Comparison of ENCODE assay signal across 14 cellular contexts in genomic region chr4:168784786-168785461, GRCh38.
DNase-seq lines count a peak whose midpoint lies in the region; ATAC-seq, FAIRE-seq and TF ChIP-seq lines count a peak whose summit lies in the region.
"Had no signal": no experiment of that assay in that cellular context is flagged by ENCODE, and none has a peak within 500 bp of the region (broad histone marks: within the 10 kb centered on the region; RNA-seq: fewer than 3 reads in every experiment).

No MANE protein-coding gene starts in this region.

- no peak overlapping the region for H3K56ac ChIP-seq in IMR-90 (ENCODE audit: extremely low read depth, insufficient read depth, low read length)

- in situ Hi-C loops in IMR-90 (cut with MboI; ENCODE audit: low sequenced_read_pairs): no loop called here
- in situ Hi-C loops in mammary epithelial cell (cut with MboI; ENCODE audit: low sequenced_read_pairs in 2 of 2): no loop called here

- H2BK20ac ChIP-seq in IMR-90 (ENCODE audit: low read depth, low read length): no peak overlapping the region

- no peak for FAIRE-seq in D721Med (lab: Jason Lieb, UNC)

- no peak overlapping the region for H2AK5ac ChIP-seq in IMR-90 (ENCODE audit: low read depth, low read length)

- no peaks in the 10 kb centered on the region for H3K27me3 ChIP-seq in IMR-90 (ENCODE audit: control insufficient read depth, insufficient read depth, low read length)
- no peaks in the 10 kb centered on the region for H3K27me3 ChIP-seq in mammary epithelial cell (ENCODE audit: insufficient read depth, low read length)
- no peaks in the 10 kb centered on the region for H3K27me3 ChIP-seq in left lung
- H3K27me3 ChIP-seq in stomach: no peaks in the 10 kb centered on the region
- H3K27me3 ChIP-seq: BLaER1 had no signal

- H3K23ac ChIP-seq in IMR-90 (ENCODE audit: low read depth, low read length): no peak overlapping the region

- 0 out of 2 replicates have a peak overlapping the region, but pooled peaks have one; percentile 19 for H3K14ac ChIP-seq in IMR-90 (replicated peaks; ENCODE audit: low read depth, low read length)

- H2AK9ac ChIP-seq in IMR-90 (replicated peaks; ENCODE audit: low read depth, low read length, poor library complexity): no peak overlapping the region

- no peak overlapping the region for H2BK15ac ChIP-seq in IMR-90 (ENCODE audit: low read depth, low read length)

- intact Hi-C loops in IMR-90 (cut with micrococcal nuclease): no loop called here
- intact Hi-C loops in mammary epithelial cell (cut with micrococcal nuclease): loop anchor here (1.0 to 2.0 kb wide), 3 partner anchors 26 to 73 kb away; no protein-coding TSS in a partner anchor
- intact Hi-C loops in left lung (cut with DNase I): no loop called here
- intact Hi-C loops in stomach (cut with DNase I; ENCODE audit: low total_unique reads): no loop called here

- CTCF ChIA-PET in IMR-90 (lab: Yijun Ruan, JAX): interaction anchor here (0.6 kb wide), 1 partner anchor 10 kb away, joined by 3 read pairs; no protein-coding TSS in a partner anchor
- CTCF ChIA-PET in mammary epithelial cell (lab: Charles Lee; ENCODE audit: low non-redundant PET): interaction anchor here (0.6 kb wide), 1 partner anchor 47 kb away, joined by 17 read pairs; no protein-coding TSS in a partner anchor

- no peak overlapping the region; the same call in 1 of the 2 replicates for H4K91ac ChIP-seq in IMR-90 (ENCODE audit: insufficient read depth, low read depth, low read length)

- H3K9me3 ChIP-seq in IMR-90 (ENCODE audit: control insufficient read depth, insufficient read depth, low read length): peaks cover 3% of the 10 kb centered on the region
- peaks cover 3% of the 10 kb centered on the region for H3K9me3 ChIP-seq in mammary epithelial cell (replicated peaks; ENCODE audit: insufficient read depth, low read length)
- H3K9me3 ChIP-seq in left lung: no peaks in the 10 kb centered on the region
- H3K9me3 ChIP-seq in stomach: no peaks in the 10 kb centered on the region
- H3K9me3 ChIP-seq: BLaER1 had no signal

- no peaks in the 10 kb centered on the region for H3K79me1 ChIP-seq in IMR-90 (ENCODE audit: low read depth in 1 of 2, low read length in 2 of 2)

- dilution Hi-C loops in IMR-90 (cut with HindIII; ENCODE audit: low sequenced_read_pairs, unreplicated experiment) (no loop called here), mammary epithelial cell (cut with HindIII; ENCODE audit: low sequenced_read_pairs) (loop anchor here (5.0 kb wide), 1 partner anchor 57 kb away; no protein-coding TSS in a partner anchor)

- TF ChIP-seq POLR2A in IMR-90 (IDR thresholded peaks at IDR 0.05; ENCODE audit: low read depth, low read length): no peak
- TF ChIP-seq POLR2A in stomach (IDR thresholded peaks at IDR 0.05): no peak

- H3K9me1 ChIP-seq in IMR-90 (ENCODE audit: insufficient read depth, low read length): peaks cover 4% of the 10 kb centered on the region; the same call in 1 of the 2 replicates

- 100% methylated on average over 4 of the region's 10 CpGs; no CpG with 5 or more reads in 1 of the 2 experiments for WGBS in IMR-90 (ENCODE audit: extremely low coverage in 2 of 2, insufficient read length in 1 of 2), 2 experiments
- 7% methylated on average over 10 of the region's 10 CpGs for WGBS in mammary epithelial cell (ENCODE audit: low coverage, missing lambda C conversion rate)
- 68 to 79% (median 72%) methylated on average over 10 of the region's 10 CpGs for WGBS in stomach, 5 donors

- DNase-seq in IMR-90 (no peak), mammary epithelial cell (peak; percentile 95), left lung (no peak), stomach (peak; percentile 61), SK-N-DZ (ENCODE audit: low spot score) (no peak), D721Med (ENCODE audit: insufficient read length, low spot score) (no peak)
- DNase-seq: midbrain; NCI-H2081 treated with DMSO at 0.1 percent for 48 hours; stimulated activated CD4-positive, alpha-beta T cell treated with anti-CD3 and anti-CD28 coated beads, Interleukin-4, amount 100 ng/mL, for 4 hours had no signal

- no peak overlapping the region for H3K4ac ChIP-seq in IMR-90 (ENCODE audit: low read depth, low read length)

- H2BK120ac ChIP-seq in IMR-90 (ENCODE audit: low read depth, low read length): no peak overlapping the region

- H3K36me3 ChIP-seq in IMR-90 (ENCODE audit: control insufficient read depth, insufficient read depth, low read length): no peaks in the 10 kb centered on the region
- H3K36me3 ChIP-seq in mammary epithelial cell (ENCODE audit: insufficient read depth, low read length): no peaks in the 10 kb centered on the region
- no peaks in the 10 kb centered on the region for H3K36me3 ChIP-seq in left lung
- H3K36me3 ChIP-seq in stomach: no peaks in the 10 kb centered on the region
- H3K36me3 ChIP-seq: BLaER1 had no signal

- no peak for TF ChIP-seq EP300 in stomach (IDR thresholded peaks at IDR 0.05)

- no TSS peak for BruUV-seq in IMR-90 (replicated peaks; lab: Mats Ljungman, UMichigan)
- BruUV-seq in mammary epithelial cell (replicated peaks; lab: Mats Ljungman, UMichigan): TSS peak; percentile 22

- H3K27ac ChIP-seq in IMR-90 (ENCODE audit: insufficient read depth, low read length) (no peak overlapping the region), mammary epithelial cell (ENCODE audit: insufficient read depth, low read depth, low read length) (peak overlapping the region; percentile 91), left lung (no peak overlapping the region), stomach (no peak overlapping the region)
- H3K27ac ChIP-seq: BLaER1, VCaP had no signal

- ATAC-seq in IMR-90 (ENCODE audit: low read depth) (no peak), left lung (peak; percentile 72), HG03039 (IDR thresholded peaks at IDR 0.05; ENCODE audit: unreplicated experiment) (no peak), GM18520 (IDR thresholded peaks at IDR 0.05; ENCODE audit: unreplicated experiment) (no peak)
- ATAC-seq: stimulated activated memory B cell treated with anti-CD40 and anti-IgM and Interleukin-4, amounts not matched to agents 10 μg/mL and 1 μg/mL and 100 μg/mL, for 72 hours had no signal

- H3K18ac ChIP-seq in IMR-90 (ENCODE audit: low read depth, low read length): no peak overlapping the region

- H2BK5ac ChIP-seq in IMR-90 (ENCODE audit: low read depth, low read length, poor library complexity, severe bottlenecking): no peak overlapping the region

- H4K8ac ChIP-seq in IMR-90 (ENCODE audit: low read depth in 2 of 2, low read length in 2 of 2): no peak overlapping the region

- no peak overlapping the region for H3K4me3 ChIP-seq in IMR-90 (ENCODE audit: insufficient read depth, low read depth, low read length)
- peak overlapping the region; percentile 8 to 17 (median 12) for H3K4me3 ChIP-seq in mammary epithelial cell (replicated peaks in 1 of 3; ENCODE audit: insufficient read depth in 1 of 3, low read depth in 2 of 3, low read length in 3 of 3)
- no peak overlapping the region for H3K4me3 ChIP-seq in left lung
- no peak overlapping the region for H3K4me3 ChIP-seq in stomach
- H3K4me3 ChIP-seq: BLaER1 had no signal

- H4K5ac ChIP-seq in IMR-90 (ENCODE audit: low read depth, low read length): no peak overlapping the region

- no peak for TF ChIP-seq RAD21 in IMR-90 (IDR thresholded peaks at IDR 0.05; ENCODE audit: low read length)

- H3K4me2 ChIP-seq in IMR-90 (ENCODE audit: low read depth, low read length) (no peak overlapping the region), mammary epithelial cell (ENCODE audit: insufficient read depth, low read depth, low read length) (peak overlapping the region; percentile 73)
- H3K4me2 ChIP-seq: BLaER1 had no signal

- no peak overlapping the region for H2AFZ ChIP-seq in IMR-90 (replicated peaks; ENCODE audit: low read length, poor library complexity)
- peak overlapping the region; percentile 89 for H2AFZ ChIP-seq in mammary epithelial cell (ENCODE audit: low read depth, low read length)

- H3K4me1 ChIP-seq in IMR-90 (ENCODE audit: control insufficient read depth, insufficient read depth, low read length) (no peaks in the 10 kb centered on the region), mammary epithelial cell (ENCODE audit: insufficient read depth, low read length) (peaks cover 25% of the 10 kb centered on the region), left lung (no peaks in the 10 kb centered on the region), stomach (peaks cover 0 to 21% (median 10%) of the 10 kb centered on the region in 4 donors)
- H3K4me1 ChIP-seq: BLaER1 had no signal

- no peaks in the 10 kb centered on the region for H3K79me2 ChIP-seq in mammary epithelial cell (ENCODE audit: insufficient read depth, low read length)

- TF ChIP-seq CTCF in IMR-90 (conservative IDR thresholded peaks at IDR 0.05; ENCODE audit: low read depth, low read length): no peak
- TF ChIP-seq CTCF in mammary epithelial cell (conservative IDR thresholded peaks at IDR 0.05 in 1 of 2, IDR thresholded peaks at IDR 0.05 in 1 of 2; ENCODE audit: extremely low read depth in 1 of 2, insufficient read depth in 1 of 2, low read depth in 1 of 2, low read length in 2 of 2): no peak
- TF ChIP-seq CTCF in left lung (IDR thresholded peaks at IDR 0.05): no peak
- TF ChIP-seq CTCF in stomach (IDR thresholded peaks at IDR 0.05): no peak
- TF ChIP-seq CTCF in D721Med (IDR thresholded peaks at IDR 0.05; ENCODE audit: insufficient read depth, missing control alignments): no peak

- no peaks in the 10 kb centered on the region for H4K20me1 ChIP-seq in IMR-90 (ENCODE audit: insufficient read depth, low read length)
- H4K20me1 ChIP-seq in mammary epithelial cell (ENCODE audit: insufficient read depth, low read length): no peaks in the 10 kb centered on the region
- H4K20me1 ChIP-seq: BLaER1 had no signal

- H3K9ac ChIP-seq in IMR-90 (ENCODE audit: low read depth, low read length) (no peak overlapping the region), mammary epithelial cell (ENCODE audit: insufficient read depth, low read length) (peak overlapping the region; percentile 77)
- H3K9ac ChIP-seq: BLaER1 had no signal

- POLR2A ChIA-PET in IMR-90 (lab: Charles Lee; ENCODE audit: unreplicated experiment): interaction anchor here (0.6 kb wide), 1 partner anchor 98 kb away, joined by 18 read pairs; no protein-coding TSS in a partner anchor

TF ChIP-seq in IMR-90, 13 proteins besides CTCF, POLR2A, EP300 and RAD21 (continues in another document):
- TF ChIP-seq MAZ (IDR thresholded peaks at IDR 0.05; ENCODE audit: borderline replicate concordance, low read depth, low read length) (no peak), NFE2L2 (IDR thresholded peaks at IDR 0.05; ENCODE audit: low read depth, low read length) (no peak), CHD1 (IDR thresholded peaks at IDR 0.05; ENCODE audit: low read depth, low read length) (no peak), MXI1 (IDR thresholded peaks at IDR 0.05; ENCODE audit: borderline replicate concordance, low read depth, low read length) (no peak), USF2 (IDR thresholded peaks at IDR 0.05; ENCODE audit: low read depth, low read length) (no peak), BHLHE40 (IDR thresholded peaks at IDR 0.05; ENCODE audit: low read depth, low read length) (no peak)

Comparison
In these comparisons a context has a peak if more than half of its experiments do, and no peak if none do; other contexts are left out.
1. DNase-seq: peak in mammary epithelial cell (single experiment) and stomach (single experiment); none in IMR-90 (single experiment), left lung (0 of 2), SK-N-DZ (single experiment) and D721Med (single experiment).
2. H3K4me3 ChIP-seq: peak in mammary epithelial cell (3 of 3); none in IMR-90 (single experiment), left lung (0 of 2) and stomach (0 of 4).